Comparison of ENCODE assay signal across 16 cellular contexts in genomic region chr1:117611121-117611601, GRCh38. TPM values are rescaled to one million over a fixed set of nuclear protein-coding genes. Genes with fewer than 3 reads are reported as not detected.
DNase-seq lines count a peak whose midpoint lies in the region; ATAC-seq and TF ChIP-seq lines count a peak whose summit lies in the region.
"Had no signal": no experiment of that assay in that cellular context is flagged by ENCODE, and none has a peak within 500 bp of the region (broad histone marks: within the 10 kb centered on the region; RNA-seq: fewer than 3 reads in every experiment).

No MANE protein-coding gene starts in this region.

- no peak overlapping the region for H3K9ac ChIP-seq in neuronal stem cell (ENCODE audit: low read depth, low read length, poor library complexity)

- H3K4me1 ChIP-seq in neuronal stem cell (ENCODE audit: control insufficient read depth in 2 of 2, insufficient read depth in 1 of 2, low read depth in 1 of 2, low read length in 2 of 2): peaks cover 0 to 12% of the 10 kb centered on the region in 2 donors

- H4K91ac ChIP-seq in neuronal stem cell (ENCODE audit: low read depth, low read length, poor library complexity): no peak overlapping the region

- no peak overlapping the region for H2BK120ac ChIP-seq in neuronal stem cell (ENCODE audit: low read depth, low read length)

- H3K79me1 ChIP-seq in neuronal stem cell (ENCODE audit: low read depth, low read length): no peaks in the 10 kb centered on the region

- H3K18ac ChIP-seq in neuronal stem cell (ENCODE audit: low read length): no peak overlapping the region

- H3K14ac ChIP-seq in neuronal stem cell (ENCODE audit: low read length): no peak overlapping the region

- no peaks in the 10 kb centered on the region for H3K9me3 ChIP-seq in neuronal stem cell (replicated peaks in 1 of 2; ENCODE audit: control insufficient read depth in 2 of 2, insufficient read depth in 1 of 2, low read depth in 1 of 2, low read length in 2 of 2)
- H3K9me3 ChIP-seq: Peyer's patch, thoracic aorta had no signal

- H2BK15ac ChIP-seq in neuronal stem cell (ENCODE audit: low read length): no peak overlapping the region

- no peak overlapping the region for H3K4ac ChIP-seq in neuronal stem cell (ENCODE audit: low read length)

- H3K36me3 ChIP-seq in neuronal stem cell (replicated peaks in 1 of 2; ENCODE audit: control insufficient read depth in 2 of 2, insufficient read depth in 2 of 2, low read length in 2 of 2): no peaks in the 10 kb centered on the region
- H3K36me3 ChIP-seq: Peyer's patch, thoracic aorta had no signal

- peak in 72 of 76 experiments; percentile 16 to 87 (median 71) for DNase-seq in HUDEP-2 (lab: John Stamatoyannopoulos, UW; ENCODE audit: unreplicated experiment in 76 of 76)
- peak; percentile 63 for DNase-seq in RPMI8226
- peak; percentile 13 for DNase-seq in fibroblast of villous mesenchyme (ENCODE audit: low read depth)
- DNase-seq in neuronal stem cell (ENCODE audit: low spot score): no peak
- DNase-seq in NCI-H2227 treated with DMSO at 0.1 percent for 48 hours (lab: John Stamatoyannopoulos, UW): no peak
- no peak for DNase-seq in D341Med (ENCODE audit: low spot score)
- DNase-seq: activated effector memory CD4-positive, alpha-beta T cell treated with anti-CD3 and anti-CD28 coated beads, Interleukin-2, amount 50 U/mL, for 16 hours; HFFc6; NCI-H1092; NCI-H69; stimulated activated CD4-positive, alpha-beta T cell treated with anti-CD3 and anti-CD28 coated beads, Interleukin-2, amount 100 ng/mL, for 48 hours had no signal

- H2AK5ac ChIP-seq in neuronal stem cell (ENCODE audit: low read depth, low read length): no peak overlapping the region

- H3K4me2 ChIP-seq in neuronal stem cell (ENCODE audit: insufficient read depth, low read length, poor library complexity, severe bottlenecking): no peak overlapping the region

- no CpG with 5 or more reads among the region's 5 CpGs for WGBS in neuronal stem cell (ENCODE audit: extremely low coverage in 2 of 2, insufficient read length in 2 of 2, insufficient replicate concordance in 1 of 2), 2 donors

- peaks cover 3 to 61% (median 12%) of the 10 kb centered on the region in 3 experiments for H3K27me3 ChIP-seq in neuronal stem cell (ENCODE audit: control insufficient read depth in 3 of 3, insufficient read depth in 3 of 3, low read depth in 1 of 3, low read length in 3 of 3)
- H3K27me3 ChIP-seq: Peyer's patch had no signal

- no peak overlapping the region for H3K27ac ChIP-seq in neuronal stem cell (replicated peaks; ENCODE audit: low read length)
- H3K27ac ChIP-seq: thoracic aorta had no signal

- H3K4me3 ChIP-seq in fibroblast of villous mesenchyme (ENCODE audit: low read depth, low read length) (no peak overlapping the region), neuronal stem cell (ENCODE audit: low read length in 2 of 2) (no peak overlapping the region)
- H3K4me3 ChIP-seq: Peyer's patch, thoracic aorta had no signal

- peak overlapping the region; percentile 1 for H3K23ac ChIP-seq in neuronal stem cell (ENCODE audit: low read depth, low read length, poor library complexity)

- H2BK12ac ChIP-seq in neuronal stem cell (ENCODE audit: low read length): no peak overlapping the region

- no peak overlapping the region for H2AFZ ChIP-seq in neuronal stem cell (ENCODE audit: low read length)

- TF ChIP-seq CTCF in fibroblast of villous mesenchyme (IDR thresholded peaks at IDR 0.05; ENCODE audit: insufficient read depth, low read depth, low read length): no peak

- no peak overlapping the region for H2BK5ac ChIP-seq in neuronal stem cell (ENCODE audit: low read length)

- no peak overlapping the region for H4K8ac ChIP-seq in neuronal stem cell (ENCODE audit: low read depth, low read length)

- no peak for ATAC-seq in GM18511 (IDR thresholded peaks at IDR 0.05; ENCODE audit: unreplicated experiment)
- ATAC-seq in GM21529 (IDR thresholded peaks at IDR 0.05; ENCODE audit: unreplicated experiment): no peak

RNA-seq across cellular contexts. Expression of gene TENT5C, which starts 5.3 kb away (rescaled TPM):
- 4.3 and 6.1 TPM in 2 replicates for total RNA-seq in fibroblast of villous mesenchyme
- 0.24 TPM for polyA plus RNA-seq in neuronal stem cell (2013, experiment 1 of 2)
- 0.22 TPM for polyA plus RNA-seq in neuronal stem cell (2013, experiment 2 of 2)
- total RNA-seq: epithelial cell of proximal tubule had no signal

Comparison
In these comparisons a context has a peak if more than half of its experiments do, and no peak if none do; other contexts are left out.
1. DNase-seq: peak in HUDEP-2 (72 of 76), RPMI8226 (single experiment) and fibroblast of villous mesenchyme (single experiment); none in neuronal stem cell (single experiment), NCI-H2227 treated with DMSO at 0.1 percent for 48 hours (single experiment) and D341Med (single experiment).